Comparison of ENCODE assay signal across 1 cellular context in the genomic region with DNA sequence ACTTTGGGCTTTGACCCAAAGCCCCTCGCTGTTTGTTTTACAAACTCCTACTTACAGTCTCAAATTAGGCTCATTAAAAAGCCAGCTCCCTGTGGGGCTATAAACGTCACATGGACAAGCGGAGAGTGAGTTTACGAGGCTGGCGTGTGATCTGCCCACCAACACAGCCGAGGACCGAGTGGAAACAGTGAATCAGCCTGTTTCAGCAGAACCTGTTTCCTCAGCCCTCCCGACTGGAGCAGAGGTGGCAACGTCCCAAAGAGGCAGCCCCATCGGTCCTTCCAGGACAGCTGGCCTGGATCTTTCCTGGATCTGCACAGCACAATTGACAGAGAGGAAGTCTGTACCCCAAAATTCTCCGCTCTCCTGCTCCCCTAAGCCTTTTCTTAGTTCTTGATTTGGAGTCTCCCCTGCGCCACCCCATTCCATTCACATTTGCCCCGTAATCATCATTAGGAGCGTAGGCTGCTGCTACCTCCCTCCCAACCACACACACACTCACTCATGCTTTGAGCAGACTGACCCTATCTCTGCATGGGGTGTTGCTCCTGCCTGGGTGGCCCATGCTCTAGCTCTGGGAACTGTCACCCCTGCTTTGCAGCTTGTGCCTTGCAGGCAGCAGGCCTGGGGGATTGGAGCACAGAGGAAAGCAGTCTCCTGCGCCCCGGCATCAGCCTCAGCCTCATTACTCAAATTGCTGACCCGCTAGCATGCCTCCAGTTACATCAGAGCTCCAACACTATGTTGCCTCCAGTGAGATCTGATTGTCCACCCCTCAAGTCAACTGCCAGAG.
A peak's percentile ranks its signal among the peaks of the same experiment; 100 is the strongest.
TF ChIP-seq lines count a peak whose summit lies in the region.

No MANE protein-coding gene starts in this region.

TF ChIP-seq in HEK293, 187 proteins besides CTCF, POLR2A, EP300 and RAD21 (continued from another document and continues in another):
- TF ChIP-seq, protein P1, sequence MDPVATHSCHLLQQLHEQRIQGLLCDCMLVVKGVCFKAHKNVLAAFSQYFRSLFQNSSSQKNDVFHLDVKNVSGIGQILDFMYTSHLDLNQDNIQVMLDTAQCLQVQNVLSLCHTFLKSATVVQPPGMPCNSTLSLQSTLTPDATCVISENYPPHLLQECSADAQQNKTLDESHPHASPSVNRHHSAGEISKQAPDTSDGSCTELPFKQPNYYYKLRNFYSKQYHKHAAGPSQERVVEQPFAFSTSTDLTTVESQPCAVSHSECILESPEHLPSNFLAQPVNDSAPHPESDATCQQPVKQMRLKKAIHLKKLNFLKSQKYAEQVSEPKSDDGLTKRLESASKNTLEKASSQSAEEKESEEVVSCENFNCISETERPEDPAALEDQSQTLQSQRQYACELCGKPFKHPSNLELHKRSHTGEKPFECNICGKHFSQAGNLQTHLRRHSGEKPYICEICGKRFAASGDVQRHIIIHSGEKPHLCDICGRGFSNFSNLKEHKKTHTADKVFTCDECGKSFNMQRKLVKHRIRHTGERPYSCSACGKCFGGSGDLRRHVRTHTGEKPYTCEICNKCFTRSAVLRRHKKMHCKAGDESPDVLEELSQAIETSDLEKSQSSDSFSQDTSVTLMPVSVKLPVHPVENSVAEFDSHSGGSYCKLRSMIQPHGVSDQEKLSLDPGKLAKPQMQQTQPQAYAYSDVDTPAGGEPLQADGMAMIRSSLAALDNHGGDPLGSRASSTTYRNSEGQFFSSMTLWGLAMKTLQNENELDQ (tag by site-specific recombination; IDR thresholded peaks at IDR 0.05; ENCODE audit: low read depth) = no peak
- TF ChIP-seq, protein P2, sequence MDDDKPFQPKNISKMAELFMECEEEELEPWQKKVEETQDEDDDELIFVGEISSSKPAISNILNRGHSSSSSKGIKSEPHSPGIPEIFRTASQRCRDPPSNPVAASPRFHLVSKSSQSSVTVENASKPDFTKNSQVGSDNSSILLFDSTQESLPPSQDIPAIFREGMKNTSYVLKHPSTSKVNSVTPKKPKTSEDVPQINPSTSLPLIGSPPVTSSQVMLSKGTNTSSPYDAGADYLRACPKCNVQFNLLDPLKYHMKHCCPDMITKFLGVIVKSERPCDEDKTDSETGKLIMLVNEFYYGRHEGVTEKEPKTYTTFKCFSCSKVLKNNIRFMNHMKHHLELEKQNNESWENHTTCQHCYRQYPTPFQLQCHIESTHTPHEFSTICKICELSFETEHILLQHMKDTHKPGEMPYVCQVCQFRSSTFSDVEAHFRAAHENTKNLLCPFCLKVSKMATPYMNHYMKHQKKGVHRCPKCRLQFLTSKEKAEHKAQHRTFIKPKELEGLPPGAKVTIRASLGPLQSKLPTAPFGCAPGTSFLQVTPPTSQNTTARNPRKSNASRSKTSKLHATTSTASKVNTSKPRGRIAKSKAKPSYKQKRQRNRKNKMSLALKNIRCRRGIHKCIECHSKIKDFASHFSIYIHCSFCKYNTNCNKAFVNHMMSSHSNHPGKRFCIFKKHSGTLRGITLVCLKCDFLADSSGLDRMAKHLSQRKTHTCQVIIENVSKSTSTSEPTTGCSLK (tag by site-specific recombination; IDR thresholded peaks at IDR 0.05) = no peak
- TF ChIP-seq TCF7L2 (IDR thresholded peaks at IDR 0.05; ENCODE audit: borderline replicate concordance, low read depth, low read length) (peak; percentile 25; the same call in 1 of the 2 replicates), ZNF335 (tag by site-specific recombination; conservative IDR thresholded peaks at IDR 0.05) (peak; percentile 89), ZNF366 (tag by site-specific recombination; conservative IDR thresholded peaks at IDR 0.05) (peak; percentile 89), ZNF138 (tag by site-specific recombination; IDR thresholded peaks at IDR 0.05; ENCODE audit: borderline replicate concordance) (no peak), ZNF777 (tag by site-specific recombination; IDR thresholded peaks at IDR 0.05; ENCODE audit: borderline replicate concordance) (no peak), ZNF600 (tag by site-specific recombination; IDR thresholded peaks at IDR 0.05) (peak; percentile 95), BCL11B (tag by site-specific recombination; IDR thresholded peaks at IDR 0.05; ENCODE audit: low read depth) (0 out of 2 replicates have a peak, but pooled peaks have one; percentile 46), ZNF596 (tag by site-specific recombination; IDR thresholded peaks at IDR 0.05) (peak; percentile 49; the same call in 1 of the 2 replicates), GLIS1 (tag by site-specific recombination; IDR thresholded peaks at IDR 0.05) (peak; percentile 98), ZNF132 (tag by site-specific recombination; IDR thresholded peaks at IDR 0.05; ENCODE audit: borderline replicate concordance) (no peak), ZNF184 (tag by site-specific recombination; IDR thresholded peaks at IDR 0.05) (peak; percentile 57), ZNF266 (tag by site-specific recombination; IDR thresholded peaks at IDR 0.05; ENCODE audit: low read depth) (no peak), RBAK (tag by site-specific recombination; IDR thresholded peaks at IDR 0.05) (no peak), ZBTB1 (tag by site-specific recombination; IDR thresholded peaks at IDR 0.05) (no peak), TRIM28 (IDR thresholded peaks at IDR 0.05; ENCODE audit: borderline replicate concordance, low read length) (no peak), ZNF585B (tag by site-specific recombination; IDR thresholded peaks at IDR 0.05) (no peak), ZNF560 (tag by site-specific recombination; IDR thresholded peaks at IDR 0.05; ENCODE audit: borderline replicate concordance) (no peak), ZFHX2 (tag by site-specific recombination; conservative IDR thresholded peaks at IDR 0.05) (peak; percentile 93), ZNF830 (tag by site-specific recombination; IDR thresholded peaks at IDR 0.05; ENCODE audit: low read depth) (no peak), ZNF433 (tag by site-specific recombination; IDR thresholded peaks at IDR 0.05; ENCODE audit: low read depth) (no peak), ZNF24 (tag by site-specific recombination; IDR thresholded peaks at IDR 0.05) (peak; percentile 70), ZBTB7A (tag by site-specific recombination; IDR thresholded peaks at IDR 0.05; ENCODE audit: low read depth) (no peak), ZNF624 (tag by site-specific recombination; IDR thresholded peaks at IDR 0.05) (no peak), ZNF112 (tag by site-specific recombination; IDR thresholded peaks at IDR 0.05) (no peak), ZNF155 (tag by site-specific recombination; IDR thresholded peaks at IDR 0.05) (no peak), ZNF48 (tag by site-specific recombination; IDR thresholded peaks at IDR 0.05) (no peak), ZNF768 (tag by site-specific recombination; IDR thresholded peaks at IDR 0.05) (0 out of 2 replicates have a peak, but pooled peaks have one; percentile 10), ZNF324 (tag by site-specific recombination; IDR thresholded peaks at IDR 0.05) (peak; percentile 35; the same call in 1 of the 2 replicates), WT1 (tag by site-specific recombination; IDR thresholded peaks at IDR 0.05) (peak; percentile 88), ZNF16 (tag by site-specific recombination; IDR thresholded peaks at IDR 0.05; ENCODE audit: low read depth) (no peak), ZXDB (tag by site-specific recombination; IDR thresholded peaks at IDR 0.05) (peak; percentile 81), IKZF3 (tag by site-specific recombination; IDR thresholded peaks at IDR 0.05) (peak; percentile 89), ZNF416 (tag by site-specific recombination; IDR thresholded peaks at IDR 0.05) (no peak), ZNF561 (tag by site-specific recombination; IDR thresholded peaks at IDR 0.05; ENCODE audit: borderline replicate concordance) (peak; percentile 80; the same call in 1 of the 2 replicates), ZNF549 (tag by site-specific recombination; IDR thresholded peaks at IDR 0.05) (no peak), OSR2 (tag by site-specific recombination; IDR thresholded peaks at IDR 0.05) (peak; percentile 95), ZNF785 (tag by site-specific recombination; IDR thresholded peaks at IDR 0.05) (no peak), ZNF837 (tag by site-specific recombination; IDR thresholded peaks at IDR 0.05) (no peak), ZNF239 (tag by site-specific recombination; IDR thresholded peaks at IDR 0.05) (no peak), ZFP41 (tag by site-specific recombination; IDR thresholded peaks at IDR 0.05; ENCODE audit: borderline replicate concordance) (no peak), ZNF521 (tag by site-specific recombination; IDR thresholded peaks at IDR 0.05) (no peak), ZBTB17 (tag by site-specific recombination; IDR thresholded peaks at IDR 0.05) (peak; percentile 94)
- TF ChIP-seq, protein P3, sequence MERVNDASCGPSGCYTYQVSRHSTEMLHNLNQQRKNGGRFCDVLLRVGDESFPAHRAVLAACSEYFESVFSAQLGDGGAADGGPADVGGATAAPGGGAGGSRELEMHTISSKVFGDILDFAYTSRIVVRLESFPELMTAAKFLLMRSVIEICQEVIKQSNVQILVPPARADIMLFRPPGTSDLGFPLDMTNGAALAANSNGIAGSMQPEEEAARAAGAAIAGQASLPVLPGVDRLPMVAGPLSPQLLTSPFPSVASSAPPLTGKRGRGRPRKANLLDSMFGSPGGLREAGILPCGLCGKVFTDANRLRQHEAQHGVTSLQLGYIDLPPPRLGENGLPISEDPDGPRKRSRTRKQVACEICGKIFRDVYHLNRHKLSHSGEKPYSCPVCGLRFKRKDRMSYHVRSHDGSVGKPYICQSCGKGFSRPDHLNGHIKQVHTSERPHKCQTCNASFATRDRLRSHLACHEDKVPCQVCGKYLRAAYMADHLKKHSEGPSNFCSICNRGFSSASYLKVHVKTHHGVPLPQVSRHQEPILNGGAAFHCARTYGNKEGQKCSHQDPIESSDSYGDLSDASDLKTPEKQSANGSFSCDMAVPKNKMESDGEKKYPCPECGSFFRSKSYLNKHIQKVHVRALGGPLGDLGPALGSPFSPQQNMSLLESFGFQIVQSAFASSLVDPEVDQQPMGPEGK (tag by site-specific recombination; IDR thresholded peaks at IDR 0.05) = peak; percentile 61; the same call in 1 of the 2 replicates
- TF ChIP-seq, protein P4, sequence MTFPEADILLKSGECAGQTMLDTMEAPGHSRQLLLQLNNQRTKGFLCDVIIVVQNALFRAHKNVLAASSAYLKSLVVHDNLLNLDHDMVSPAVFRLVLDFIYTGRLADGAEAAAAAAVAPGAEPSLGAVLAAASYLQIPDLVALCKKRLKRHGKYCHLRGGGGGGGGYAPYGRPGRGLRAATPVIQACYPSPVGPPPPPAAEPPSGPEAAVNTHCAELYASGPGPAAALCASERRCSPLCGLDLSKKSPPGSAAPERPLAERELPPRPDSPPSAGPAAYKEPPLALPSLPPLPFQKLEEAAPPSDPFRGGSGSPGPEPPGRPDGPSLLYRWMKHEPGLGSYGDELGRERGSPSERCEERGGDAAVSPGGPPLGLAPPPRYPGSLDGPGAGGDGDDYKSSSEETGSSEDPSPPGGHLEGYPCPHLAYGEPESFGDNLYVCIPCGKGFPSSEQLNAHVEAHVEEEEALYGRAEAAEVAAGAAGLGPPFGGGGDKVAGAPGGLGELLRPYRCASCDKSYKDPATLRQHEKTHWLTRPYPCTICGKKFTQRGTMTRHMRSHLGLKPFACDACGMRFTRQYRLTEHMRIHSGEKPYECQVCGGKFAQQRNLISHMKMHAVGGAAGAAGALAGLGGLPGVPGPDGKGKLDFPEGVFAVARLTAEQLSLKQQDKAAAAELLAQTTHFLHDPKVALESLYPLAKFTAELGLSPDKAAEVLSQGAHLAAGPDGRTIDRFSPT (tag by site-specific recombination; IDR thresholded peaks at IDR 0.05) = peak; percentile 86
- TF ChIP-seq, protein P5, sequence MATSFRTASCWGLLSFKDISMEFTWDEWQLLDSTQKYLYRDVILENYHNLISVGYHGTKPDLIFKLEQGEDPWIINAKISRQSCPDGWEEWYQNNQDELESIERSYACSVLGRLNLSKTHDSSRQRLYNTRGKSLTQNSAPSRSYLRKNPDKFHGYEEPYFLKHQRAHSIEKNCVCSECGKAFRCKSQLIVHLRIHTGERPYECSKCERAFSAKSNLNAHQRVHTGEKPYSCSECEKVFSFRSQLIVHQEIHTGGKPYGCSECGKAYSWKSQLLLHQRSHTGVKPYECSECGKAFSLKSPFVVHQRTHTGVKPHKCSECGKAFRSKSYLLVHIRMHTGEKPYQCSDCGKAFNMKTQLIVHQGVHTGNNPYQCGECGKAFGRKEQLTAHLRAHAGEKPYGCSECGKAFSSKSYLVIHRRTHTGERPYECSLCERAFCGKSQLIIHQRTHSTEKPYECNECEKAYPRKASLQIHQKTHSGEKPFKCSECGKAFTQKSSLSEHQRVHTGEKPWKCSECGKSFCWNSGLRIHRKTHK (tag by site-specific recombination; IDR thresholded peaks at IDR 0.05) = no peak
- TF ChIP-seq, protein P6, sequence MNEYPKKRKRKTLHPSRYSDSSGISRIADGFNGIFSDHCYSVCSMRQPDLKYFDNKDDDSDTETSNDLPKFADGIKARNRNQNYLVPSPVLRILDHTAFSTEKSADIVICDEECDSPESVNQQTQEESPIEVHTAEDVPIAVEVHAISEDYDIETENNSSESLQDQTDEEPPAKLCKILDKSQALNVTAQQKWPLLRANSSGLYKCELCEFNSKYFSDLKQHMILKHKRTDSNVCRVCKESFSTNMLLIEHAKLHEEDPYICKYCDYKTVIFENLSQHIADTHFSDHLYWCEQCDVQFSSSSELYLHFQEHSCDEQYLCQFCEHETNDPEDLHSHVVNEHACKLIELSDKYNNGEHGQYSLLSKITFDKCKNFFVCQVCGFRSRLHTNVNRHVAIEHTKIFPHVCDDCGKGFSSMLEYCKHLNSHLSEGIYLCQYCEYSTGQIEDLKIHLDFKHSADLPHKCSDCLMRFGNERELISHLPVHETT (tag by site-specific recombination; IDR thresholded peaks at IDR 0.05) = peak; percentile 47
- TF ChIP-seq, protein P7, sequence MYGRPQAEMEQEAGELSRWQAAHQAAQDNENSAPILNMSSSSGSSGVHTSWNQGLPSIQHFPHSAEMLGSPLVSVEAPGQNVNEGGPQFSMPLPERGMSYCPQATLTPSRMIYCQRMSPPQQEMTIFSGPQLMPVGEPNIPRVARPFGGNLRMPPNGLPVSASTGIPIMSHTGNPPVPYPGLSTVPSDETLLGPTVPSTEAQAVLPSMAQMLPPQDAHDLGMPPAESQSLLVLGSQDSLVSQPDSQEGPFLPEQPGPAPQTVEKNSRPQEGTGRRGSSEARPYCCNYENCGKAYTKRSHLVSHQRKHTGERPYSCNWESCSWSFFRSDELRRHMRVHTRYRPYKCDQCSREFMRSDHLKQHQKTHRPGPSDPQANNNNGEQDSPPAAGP (tag by site-specific recombination; IDR thresholded peaks at IDR 0.05) = peak; percentile 75; the same call in 1 of the 2 replicates
- TF ChIP-seq, protein P8, sequence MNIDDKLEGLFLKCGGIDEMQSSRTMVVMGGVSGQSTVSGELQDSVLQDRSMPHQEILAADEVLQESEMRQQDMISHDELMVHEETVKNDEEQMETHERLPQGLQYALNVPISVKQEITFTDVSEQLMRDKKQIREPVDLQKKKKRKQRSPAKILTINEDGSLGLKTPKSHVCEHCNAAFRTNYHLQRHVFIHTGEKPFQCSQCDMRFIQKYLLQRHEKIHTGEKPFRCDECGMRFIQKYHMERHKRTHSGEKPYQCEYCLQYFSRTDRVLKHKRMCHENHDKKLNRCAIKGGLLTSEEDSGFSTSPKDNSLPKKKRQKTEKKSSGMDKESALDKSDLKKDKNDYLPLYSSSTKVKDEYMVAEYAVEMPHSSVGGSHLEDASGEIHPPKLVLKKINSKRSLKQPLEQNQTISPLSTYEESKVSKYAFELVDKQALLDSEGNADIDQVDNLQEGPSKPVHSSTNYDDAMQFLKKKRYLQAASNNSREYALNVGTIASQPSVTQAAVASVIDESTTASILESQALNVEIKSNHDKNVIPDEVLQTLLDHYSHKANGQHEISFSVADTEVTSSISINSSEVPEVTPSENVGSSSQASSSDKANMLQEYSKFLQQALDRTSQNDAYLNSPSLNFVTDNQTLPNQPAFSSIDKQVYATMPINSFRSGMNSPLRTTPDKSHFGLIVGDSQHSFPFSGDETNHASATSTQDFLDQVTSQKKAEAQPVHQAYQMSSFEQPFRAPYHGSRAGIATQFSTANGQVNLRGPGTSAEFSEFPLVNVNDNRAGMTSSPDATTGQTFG (tag by site-specific recombination; IDR thresholded peaks at IDR 0.05; ENCODE audit: borderline replicate concordance) = no peak
